ENCODE assay signal across 13 cellular contexts in the genomic region with DNA sequence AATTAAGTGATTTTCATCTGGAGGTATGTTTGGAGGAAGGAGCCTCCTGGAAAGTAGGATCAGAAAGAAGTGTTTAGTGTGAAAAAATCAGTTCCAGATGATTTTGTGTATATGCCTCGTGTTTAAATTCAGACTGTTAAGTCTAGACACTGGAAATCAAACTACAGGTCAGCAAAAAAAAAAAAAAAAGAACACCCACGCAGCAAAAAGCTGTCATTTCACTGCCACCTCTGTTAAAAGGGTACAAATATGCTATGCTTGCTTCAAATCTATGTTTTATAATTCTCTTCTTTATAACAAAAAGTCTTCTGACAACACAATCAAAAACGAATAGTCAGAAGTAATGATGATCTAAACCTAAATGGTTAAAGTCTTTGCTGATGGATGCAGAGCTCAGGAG.
"Had no signal": no experiment of that assay in that cellular context is flagged by ENCODE, and none has a peak within 500 bp of the region (broad histone marks: within the 10 kb centered on the region; RNA-seq: fewer than 3 reads in every experiment).

No MANE protein-coding gene starts in this region.

- ATAC-seq: gastroesophageal sphincter, sciatic nerve had no signal

- H3K27ac ChIP-seq: epithelial cell of prostate, gastroesophageal sphincter, left ventricle myocardium inferior, ovary, spleen had no signal

- H3K9me3 Mint-ChIP-seq: activated naive CD8-positive, alpha-beta T cell treated with anti-CD3 and anti-CD28 coated beads, Interleukin-2, amount 10 ng/mL, durations not matched to agents 7 days and 5 days; nephron progenitor cell had no signal

- H3K4me3 Mint-ChIP-seq: activated naive CD8-positive, alpha-beta T cell treated with anti-CD3 and anti-CD28 coated beads, Interleukin-2, amount 10 ng/mL, durations not matched to agents 7 days and 5 days; nephron progenitor cell had no signal

- DNase-seq: activated CD4-positive, alpha-beta T cell treated with anti-CD3 and anti-CD28 coated beads, Interleukin-2, amount 50 U/mL, for 1 hour; activated CD8-positive, alpha-beta memory T cell treated with anti-CD3 and anti-CD28 coated beads for 24 hours; activated gamma-delta T cell treated with Interleukin-2 at 50 U/mL for 16 hours; activated naive CD8-positive, alpha-beta T cell treated with anti-CD3 and anti-CD28 coated beads, Interleukin-2, amount 10 ng/mL, durations not matched to agents 7 days and 5 days; left ventricle myocardium inferior; nephron progenitor cell; ovary; spleen had no signal

- H3K4me3 ChIP-seq: gastroesophageal sphincter, left ventricle myocardium inferior, ovary, spleen had no signal

- FAIRE-seq: kidney, TTC549 had no signal

- H3K36me3 ChIP-seq: gastroesophageal sphincter, left ventricle myocardium inferior, ovary, spleen had no signal

- H3K27me3 ChIP-seq: gastroesophageal sphincter, ovary, spleen had no signal

- H3K9me3 ChIP-seq: gastroesophageal sphincter, left ventricle myocardium inferior, ovary, spleen had no signal

- H3K27ac Mint-ChIP-seq: activated naive CD8-positive, alpha-beta T cell treated with anti-CD3 and anti-CD28 coated beads, Interleukin-2, amount 10 ng/mL, durations not matched to agents 7 days and 5 days; nephron progenitor cell had no signal
